Comparison of ENCODE assay signal across 1 cellular context in genomic region chr17:74345433-74346241, GRCh38.
TF ChIP-seq lines count a peak whose summit lies in the region.

No MANE protein-coding gene starts in this region.

TF ChIP-seq in HepG2, 621 proteins besides CTCF, POLR2A, EP300 and RAD21:
- TF ChIP-seq, protein P1, sequence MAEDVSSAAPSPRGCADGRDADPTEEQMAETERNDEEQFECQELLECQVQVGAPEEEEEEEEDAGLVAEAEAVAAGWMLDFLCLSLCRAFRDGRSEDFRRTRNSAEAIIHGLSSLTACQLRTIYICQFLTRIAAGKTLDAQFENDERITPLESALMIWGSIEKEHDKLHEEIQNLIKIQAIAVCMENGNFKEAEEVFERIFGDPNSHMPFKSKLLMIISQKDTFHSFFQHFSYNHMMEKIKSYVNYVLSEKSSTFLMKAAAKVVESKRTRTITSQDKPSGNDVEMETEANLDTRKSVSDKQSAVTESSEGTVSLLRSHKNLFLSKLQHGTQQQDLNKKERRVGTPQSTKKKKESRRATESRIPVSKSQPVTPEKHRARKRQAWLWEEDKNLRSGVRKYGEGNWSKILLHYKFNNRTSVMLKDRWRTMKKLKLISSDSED (CRISPR knock-in tag; IDR thresholded peaks at IDR 0.05) = no peak
- no peak for TF ChIP-seq KDM1A (CRISPR knock-in tag; IDR thresholded peaks at IDR 0.05)
- TF ChIP-seq ZNF263 (CRISPR knock-in tag; IDR thresholded peaks at IDR 0.05) = peak; percentile 68; the same call in 1 of the 2 replicates
